In genomic region chr6:123925360-123925759, GRCh38 we compare ENCODE assay signal across 9 cellular contexts.
A peak's percentile ranks its signal among the peaks of the same experiment; 100 is the strongest.
DNase-seq lines count a peak whose midpoint lies in the region; ATAC-seq, FAIRE-seq and TF ChIP-seq lines count a peak whose summit lies in the region.
"Had no signal": no experiment of that assay in that cellular context is flagged by ENCODE, and none has a peak within 500 bp of the region (broad histone marks: within the 10 kb centered on the region; RNA-seq: fewer than 3 reads in every experiment).

No MANE protein-coding gene starts in this region.

- peaks cover 3% of the 10 kb centered on the region for H3K4me1 ChIP-seq in astrocyte (ENCODE audit: insufficient read depth, low read length)
- no peaks in the 10 kb centered on the region for H3K4me1 ChIP-seq in upper lobe of left lung

- H3K27me3 Mint-ChIP-seq in astrocyte (ENCODE audit: low read depth, unreplicated experiment) = no peaks in the 10 kb centered on the region
- H3K27me3 Mint-ChIP-seq in activated naive CD8-positive, alpha-beta T cell treated with anti-CD3 and anti-CD28 coated beads for 36 hours = no peaks in the 10 kb centered on the region

- H3K9me3 ChIP-seq in astrocyte (ENCODE audit: insufficient read depth, low read depth, low read length) = no peaks in the 10 kb centered on the region
- no peaks in the 10 kb centered on the region for H3K9me3 ChIP-seq in upper lobe of left lung

- in situ Hi-C loops in GM13976 (cut with MboI; ENCODE audit: low sequenced_read_pairs, unreplicated experiment) = no loop called here

- no peak overlapping the region for H2AFZ ChIP-seq in astrocyte (ENCODE audit: low read depth, low read length)

- ATAC-seq in GM21390 (IDR thresholded peaks at IDR 0.05; ENCODE audit: unreplicated experiment) = peak; percentile 87
- peak; percentile 95 for ATAC-seq in HG03354 (IDR thresholded peaks at IDR 0.05; ENCODE audit: poor library complexity, severe bottlenecking, unreplicated experiment)
- no peak for ATAC-seq in upper lobe of left lung (ENCODE audit: low FRiP score in 2 of 2)

- no peak overlapping the region for H3K9ac ChIP-seq in astrocyte (ENCODE audit: low read length)

- FAIRE-seq in astrocyte (lab: Jason Lieb, UNC) = no peak

- H3K4me3 Mint-ChIP-seq in astrocyte (ENCODE audit: unreplicated experiment) = no peak overlapping the region
- H3K4me3 Mint-ChIP-seq in activated naive CD8-positive, alpha-beta T cell treated with anti-CD3 and anti-CD28 coated beads for 36 hours = no peak overlapping the region

- H3K4me2 ChIP-seq in astrocyte (ENCODE audit: low read length) = no peak overlapping the region

- WGBS in upper lobe of left lung, 2 donors = 38 to 41% methylated on average over 1 of the region's 1 CpG

- peaks cover 19% of the 10 kb centered on the region for H3K4me1 Mint-ChIP-seq in astrocyte (ENCODE audit: low read depth, unreplicated experiment)
- no peaks in the 10 kb centered on the region for H3K4me1 Mint-ChIP-seq in activated naive CD8-positive, alpha-beta T cell treated with anti-CD3 and anti-CD28 coated beads for 36 hours

- no peak for TF ChIP-seq EP300 in upper lobe of left lung (IDR thresholded peaks at IDR 0.05)

- no peaks in the 10 kb centered on the region for H3K79me2 ChIP-seq in astrocyte (ENCODE audit: insufficient read depth, low read length)

- no peaks in the 10 kb centered on the region for H3K9me3 Mint-ChIP-seq in astrocyte (ENCODE audit: unreplicated experiment)
- peaks cover 2% of the 10 kb centered on the region for H3K9me3 Mint-ChIP-seq in activated naive CD8-positive, alpha-beta T cell treated with anti-CD3 and anti-CD28 coated beads for 36 hours

- H4K20me1 ChIP-seq in astrocyte (ENCODE audit: insufficient read depth, low read length) = no peaks in the 10 kb centered on the region

- no peak for TF ChIP-seq POLR2A in upper lobe of left lung (IDR thresholded peaks at IDR 0.05)

- DNase-seq in GM13976 (ENCODE audit: low spot score) (peak; percentile 7), astrocyte (ENCODE audit: low read depth) (peak; percentile 24), NCI-H82 (lab: John Stamatoyannopoulos, UW) (no peak), upper lobe of left lung (no peak), D341Med (ENCODE audit: low spot score) (no peak)
- DNase-seq in activated naive CD8-positive, alpha-beta T cell treated with anti-CD3 and anti-CD28 coated beads for 36 hours = no peak

- H3K27ac Mint-ChIP-seq in astrocyte (ENCODE audit: unreplicated experiment) = peak overlapping the region; percentile 22
- H3K27ac Mint-ChIP-seq in activated naive CD8-positive, alpha-beta T cell treated with anti-CD3 and anti-CD28 coated beads for 36 hours = no peak overlapping the region
- H3K27ac Mint-ChIP-seq: progenitor cell of endocrine pancreas had no signal

- TF ChIP-seq CTCF in GM13976 (IDR thresholded peaks at IDR 0.05; ENCODE audit: borderline replicate concordance, control extremely low read depth, extremely low read depth, insufficient read depth, missing control alignments) (no peak), astrocyte (IDR thresholded peaks at IDR 0.05; ENCODE audit: insufficient read depth, low read depth, low read length) (no peak), upper lobe of left lung (IDR thresholded peaks at IDR 0.05) (no peak)

- H3K4me3 ChIP-seq in astrocyte (ENCODE audit: insufficient read depth, low read depth, low read length) = no peak overlapping the region
- no peak overlapping the region for H3K4me3 ChIP-seq in upper lobe of left lung

- no peaks in the 10 kb centered on the region for H3K36me3 Mint-ChIP-seq in astrocyte (ENCODE audit: low read depth, unreplicated experiment)
- no peaks in the 10 kb centered on the region for H3K36me3 Mint-ChIP-seq in activated naive CD8-positive, alpha-beta T cell treated with anti-CD3 and anti-CD28 coated beads for 36 hours

- H3K27ac ChIP-seq in astrocyte (ENCODE audit: low read depth, low read length) (no peak overlapping the region), upper lobe of left lung (no peak overlapping the region)

- H3K27me3 ChIP-seq in astrocyte (ENCODE audit: insufficient read depth, low read length) (no peaks in the 10 kb centered on the region), upper lobe of left lung (no peaks in the 10 kb centered on the region)

- H3K36me3 ChIP-seq in astrocyte (ENCODE audit: insufficient read depth, low read length) (no peaks in the 10 kb centered on the region), upper lobe of left lung (no peaks in the 10 kb centered on the region)

Comparison
In these comparisons a context has a peak if more than half of its experiments do, and no peak if none do; other contexts are left out.
1. DNase-seq: peak in GM13976 (single experiment) and astrocyte (single experiment); none in NCI-H82 (single experiment), upper lobe of left lung (0 of 2), activated naive CD8-positive, alpha-beta T cell treated with anti-CD3 and anti-CD28 coated beads for 36 hours (single experiment) and D341Med (single experiment).
2. ATAC-seq: peak in GM21390 (single experiment) and HG03354 (single experiment); none in upper lobe of left lung (0 of 2).